ENCODE assay signal across 17 cellular contexts in the genomic region with DNA sequence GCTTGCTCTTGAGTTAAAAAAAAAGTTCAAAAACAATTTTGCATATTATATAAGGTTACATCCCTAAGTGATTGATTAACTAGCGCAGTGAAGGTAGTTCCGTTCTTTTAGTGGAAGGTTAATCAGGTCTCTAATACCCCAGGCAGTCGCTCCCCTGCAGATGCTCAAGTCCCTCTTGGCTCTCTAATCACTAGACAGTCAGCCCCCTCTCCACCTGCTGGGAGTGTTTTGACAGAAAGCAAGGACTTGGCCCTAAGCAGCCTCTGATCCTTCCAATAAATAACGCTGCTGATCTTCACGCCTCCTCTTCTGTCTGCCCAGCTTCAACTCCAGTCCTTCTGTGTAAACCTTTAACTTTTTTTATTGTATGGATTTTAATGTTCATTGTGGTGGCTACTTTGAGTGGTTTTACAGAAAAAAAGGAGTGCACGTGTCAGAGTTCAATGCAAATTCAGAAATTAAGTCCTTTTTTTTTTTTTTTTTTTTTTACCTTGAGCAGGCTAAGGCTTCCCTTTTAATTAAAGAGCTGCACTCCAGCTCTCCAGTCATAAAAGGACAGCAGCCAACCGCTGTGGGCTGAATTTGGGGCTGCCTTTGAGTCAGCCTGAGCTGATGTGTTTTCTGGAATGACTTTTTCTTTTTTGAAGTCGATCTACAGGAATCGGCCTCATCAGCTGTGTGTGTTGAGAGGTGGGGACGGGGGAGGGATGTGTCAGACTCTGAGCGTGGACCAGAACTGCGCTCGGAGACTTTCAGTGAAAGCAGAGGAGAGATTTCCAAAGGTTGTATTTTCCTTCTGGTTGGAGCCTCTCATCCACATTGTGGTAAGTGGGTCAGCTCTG. TPM values are rescaled to one million over a fixed set of nuclear protein-coding genes. Genes with fewer than 3 reads are reported as not detected.
DNase-seq lines count a peak whose midpoint lies in the region; ATAC-seq and TF ChIP-seq lines count a peak whose summit lies in the region.
"Had no signal": no experiment of that assay in that cellular context is flagged by ENCODE, and none has a peak within 500 bp of the region (broad histone marks: within the 10 kb centered on the region; RNA-seq: fewer than 3 reads in every experiment).

No MANE protein-coding gene starts in this region.

- peaks cover 9% of the 10 kb centered on the region for H3K27me3 Mint-ChIP-seq in activated naive CD4-positive, alpha-beta T cell treated with anti-CD3 and anti-CD28 coated beads for 36 hours (ENCODE audit: low read depth)

- H3K27ac ChIP-seq in OCI-LY3 (ENCODE audit: low read length): no peak overlapping the region
- H3K27ac ChIP-seq: lower lobe of right lung, PC-9, suprapubic skin, VCaP had no signal

- no peak overlapping the region for H3K27ac Mint-ChIP-seq in activated naive CD4-positive, alpha-beta T cell treated with anti-CD3 and anti-CD28 coated beads for 36 hours
- H3K27ac Mint-ChIP-seq: activated T-helper 1 cell treated with anti-CD3 and anti-CD28 coated beads, Interleukin-12 subunit alpha, Interleukin-12 subunit beta, Interleukin-2, Interleukin-4 antibody, amounts not matched to agents 30 ng/mL and 10 ng/mL and 1 ng/mL, durations not matched to agents 14 hours and 24 hours and 36 hours had no signal

- no peaks in the 10 kb centered on the region for H4K20me1 ChIP-seq in OCI-LY3 (ENCODE audit: insufficient read depth, low read length)

- H3K4me2 ChIP-seq in OCI-LY3 (ENCODE audit: low read length): peak overlapping the region; percentile 29
- H3K4me2 ChIP-seq: PC-9 had no signal

- H2AFZ ChIP-seq in OCI-LY3 (ENCODE audit: low read depth, low read length): no peak overlapping the region
- H2AFZ ChIP-seq: PC-9 had no signal

- peak; percentile 48 for DNase-seq in activated naive CD4-positive, alpha-beta T cell treated with anti-CD3 and anti-CD28 coated beads for 36 hours
- no peak for DNase-seq in activated naive CD4-positive, alpha-beta T cell treated with anti-CD3 and anti-CD28 coated beads, Interleukin-2, amount 50 U/mL, for 16 hours
- DNase-seq in globus pallidus (ENCODE audit: low spot score) (peak; percentile 3), NCI-H2029 (lab: John Stamatoyannopoulos, UW) (no peak), foreskin melanocyte (no peak)
- peak; percentile 9 to 18 for DNase-seq in stimulated activated CD4-positive, alpha-beta T cell treated with anti-CD3 and anti-CD28 coated beads, Interleukin-2, amount 100 ng/mL, for 24 hours
- DNase-seq: aorta, Caco-2, lower lobe of right lung, MV-4-11, NCI-H446, PC-9 had no signal

- H3K27me3 ChIP-seq in OCI-LY3 (ENCODE audit: low read depth, low read length): peaks cover 7% of the 10 kb centered on the region; the same call in 1 of the 2 replicates
- H3K27me3 ChIP-seq: suprapubic skin had no signal

- ATAC-seq in HG02870 (IDR thresholded peaks at IDR 0.05; ENCODE audit: unreplicated experiment): no peak
- ATAC-seq: lower lobe of right lung had no signal

- no peaks in the 10 kb centered on the region for H3K36me3 ChIP-seq in OCI-LY3 (replicated peaks; ENCODE audit: low read depth, low read length)
- H3K36me3 ChIP-seq: lower lobe of right lung, suprapubic skin had no signal

- H3K36me3 Mint-ChIP-seq in activated naive CD4-positive, alpha-beta T cell treated with anti-CD3 and anti-CD28 coated beads for 36 hours (ENCODE audit: low read depth): no peaks in the 10 kb centered on the region

- H3K9me3 Mint-ChIP-seq in activated naive CD4-positive, alpha-beta T cell treated with anti-CD3 and anti-CD28 coated beads for 36 hours: no peaks in the 10 kb centered on the region
- H3K9me3 Mint-ChIP-seq: activated T-helper 1 cell treated with anti-CD3 and anti-CD28 coated beads, Interleukin-12 subunit alpha, Interleukin-12 subunit beta, Interleukin-2, Interleukin-4 antibody, amounts not matched to agents 30 ng/mL and 10 ng/mL and 1 ng/mL, durations not matched to agents 14 hours and 24 hours and 36 hours had no signal

- H3K4me1 ChIP-seq in OCI-LY3 (ENCODE audit: low read length): no peaks in the 10 kb centered on the region
- H3K4me1 ChIP-seq: Caco-2, lower lobe of right lung, suprapubic skin had no signal

- H3K4me3 ChIP-seq in OCI-LY3 (ENCODE audit: low read length): no peak overlapping the region
- H3K4me3 ChIP-seq: lower lobe of right lung, PC-9, suprapubic skin had no signal

- intact Hi-C loops in activated naive CD4-positive, alpha-beta T cell treated with anti-CD3 and anti-CD28 coated beads for 36 hours (cut with micrococcal nuclease): no loop called here

- CTCF ChIA-PET in activated naive CD4-positive, alpha-beta T cell treated with anti-CD3 and anti-CD28 coated beads for 36 hours (lab: Charles Lee): interaction anchor here (0.6 kb wide), 1 partner anchor 415 kb away, joined by 3 read pairs; no protein-coding TSS in a partner anchor

- no peak overlapping the region for H3K4me3 Mint-ChIP-seq in activated naive CD4-positive, alpha-beta T cell treated with anti-CD3 and anti-CD28 coated beads for 36 hours
- H3K4me3 Mint-ChIP-seq: activated T-helper 1 cell treated with anti-CD3 and anti-CD28 coated beads, Interleukin-12 subunit alpha, Interleukin-12 subunit beta, Interleukin-2, Interleukin-4 antibody, amounts not matched to agents 30 ng/mL and 10 ng/mL and 1 ng/mL, durations not matched to agents 14 hours and 24 hours and 36 hours had no signal

- peaks cover 2% of the 10 kb centered on the region for H3K4me1 Mint-ChIP-seq in activated naive CD4-positive, alpha-beta T cell treated with anti-CD3 and anti-CD28 coated beads for 36 hours (ENCODE audit: low read depth)

- H3K79me2 ChIP-seq in OCI-LY3 (ENCODE audit: low read length): no peaks in the 10 kb centered on the region

- no peaks in the 10 kb centered on the region for H3K9me3 ChIP-seq in OCI-LY3 (ENCODE audit: insufficient read depth, low read length)
- H3K9me3 ChIP-seq: Caco-2, lower lobe of right lung, suprapubic skin had no signal

- TF ChIP-seq CTCF in OCI-LY3 (IDR thresholded peaks at IDR 0.05; ENCODE audit: low read depth, low read length): no peak

- no peak overlapping the region for H3K9ac ChIP-seq in OCI-LY3 (ENCODE audit: low read length)

RNA-seq across cellular contexts. Expression of a gene that starts 33.8 kb away (rescaled TPM):
- not detected for total RNA-seq in activated naive CD4-positive, alpha-beta T cell treated with anti-CD3 and anti-CD28 coated beads for 36 hours
- total RNA-seq: activated T-helper 1 cell treated with anti-CD3 and anti-CD28 coated beads, Interleukin-12 subunit alpha, Interleukin-12 subunit beta, Interleukin-2, Interleukin-4 antibody, amounts not matched to agents 30 ng/mL and 10 ng/mL and 1 ng/mL, durations not matched to agents 14 hours and 24 hours and 36 hours; Caco-2 had no signal

Comparison
In these comparisons a context has a peak if more than half of its experiments do, and no peak if none do; other contexts are left out.
1. DNase-seq: peak in activated naive CD4-positive, alpha-beta T cell treated with anti-CD3 and anti-CD28 coated beads for 36 hours (single experiment), globus pallidus (single experiment) and stimulated activated CD4-positive, alpha-beta T cell treated with anti-CD3 and anti-CD28 coated beads, Interleukin-2, amount 100 ng/mL, for 24 hours (2 of 2); none in activated naive CD4-positive, alpha-beta T cell treated with anti-CD3 and anti-CD28 coated beads, Interleukin-2, amount 50 U/mL, for 16 hours (single experiment), NCI-H2029 (single experiment) and foreskin melanocyte (single experiment).